Comparison of ENCODE assay signal across 23 cellular contexts in genomic region chrX:105228602-105229001, GRCh38. TPM values are rescaled to one million over a fixed set of nuclear protein-coding genes. Genes with fewer than 3 reads are reported as not detected.
DNase-seq lines count a peak whose midpoint lies in the region; ATAC-seq and TF ChIP-seq lines count a peak whose summit lies in the region.
"Had no signal": no experiment of that assay in that cellular context is flagged by ENCODE, and none has a peak within 500 bp of the region (broad histone marks: within the 10 kb centered on the region; RNA-seq: fewer than 3 reads in every experiment).

No MANE protein-coding gene starts in this region.

- ATAC-seq in WTC11: no peak
- ATAC-seq: HCT116 had no signal

- TF ChIP-seq CTCF in WTC11 (IDR thresholded peaks at IDR 0.05) (no peak), fibroblast of mammary gland (conservative IDR thresholded peaks at IDR 0.05; ENCODE audit: control insufficient read depth, insufficient read depth, low read depth, low read length) (no peak), neural progenitor cell (IDR thresholded peaks at IDR 0.05) (no peak)

- H3K4me2 ChIP-seq in BLaER1 (0 out of 2 replicates have a peak overlapping the region, but pooled peaks have one; percentile 7), neural progenitor cell (no peak overlapping the region)

- H3K9ac ChIP-seq in BLaER1 (no peak overlapping the region), neural progenitor cell (no peak overlapping the region)

- H3K27me3 ChIP-seq in BLaER1: no peaks in the 10 kb centered on the region
- no peaks in the 10 kb centered on the region for H3K27me3 ChIP-seq in neural progenitor cell
- H3K27me3 ChIP-seq: BE2C had no signal

- no peak overlapping the region for H3K4me3 ChIP-seq in BLaER1
- H3K4me3 ChIP-seq in fibroblast of mammary gland (ENCODE audit: control insufficient read depth, low read depth, low read length): no peak overlapping the region
- no peak overlapping the region for H3K4me3 ChIP-seq in neural progenitor cell

- no peaks in the 10 kb centered on the region for H3K79me2 ChIP-seq in neural progenitor cell (ENCODE audit: low read depth)

- no peak overlapping the region for H3K4me3 Mint-ChIP-seq in WTC11
- no peak overlapping the region for H3K4me3 Mint-ChIP-seq in neural progenitor cell
- H3K4me3 Mint-ChIP-seq: CD4-positive, alpha-beta T cell; HFFc6 had no signal

- H3K36me3 Mint-ChIP-seq in WTC11: no peaks in the 10 kb centered on the region
- H3K36me3 Mint-ChIP-seq in neural progenitor cell: no peaks in the 10 kb centered on the region

- DNase-seq in WTC11 (ENCODE audit: low spot score) (no peak), fibroblast of mammary gland (ENCODE audit: low read depth) (peak; percentile 38), NCI-H1105 (lab: John Stamatoyannopoulos, UW) (no peak), neural progenitor cell (ENCODE audit: low spot score) (no peak), NCI-H82 treated with DMSO at 0.1 percent for 48 hours (lab: John Stamatoyannopoulos, UW; ENCODE audit: unreplicated experiment) (no peak)
- DNase-seq: ACHN; BE2C; Caco-2; CD4-positive, alpha-beta T cell; DMS153; DMS79; GDM1; GOT3; H7; HFFc6; IMR-90 had no signal

- H3K9me3 ChIP-seq in BLaER1 (no peaks in the 10 kb centered on the region), neural progenitor cell (ENCODE audit: low read depth) (no peaks in the 10 kb centered on the region)
- H3K9me3 ChIP-seq: BE2C, Caco-2 had no signal

- no peaks in the 10 kb centered on the region for H3K36me3 ChIP-seq in BLaER1
- no peaks in the 10 kb centered on the region for H3K36me3 ChIP-seq in neural progenitor cell
- H3K36me3 ChIP-seq: BE2C had no signal

- H3F3A ChIP-seq in neural progenitor cell (ENCODE audit: low read depth): no peaks in the 10 kb centered on the region

- no peaks in the 10 kb centered on the region for H3K9me3 Mint-ChIP-seq in WTC11
- H3K9me3 Mint-ChIP-seq in neural progenitor cell: no peaks in the 10 kb centered on the region
- H3K9me3 Mint-ChIP-seq: CD4-positive, alpha-beta T cell; HFFc6 had no signal

- peaks cover 7% of the 10 kb centered on the region; the same call in 1 of the 2 replicates for H3K4me1 ChIP-seq in BLaER1
- H3K4me1 ChIP-seq in neural progenitor cell: no peaks in the 10 kb centered on the region
- H3K4me1 ChIP-seq: BE2C had no signal

- H3K4me1 Mint-ChIP-seq in WTC11 (peaks cover 24% of the 10 kb centered on the region), neural progenitor cell (no peaks in the 10 kb centered on the region)

- POLR2A ChIA-PET in WTC11 (lab: Charles Lee): no interaction called here

- H3K27ac ChIP-seq in BLaER1: no peak overlapping the region
- no peak overlapping the region for H3K27ac ChIP-seq in neural progenitor cell
- H3K27ac ChIP-seq: C4-2B, HL-60 had no signal

- CTCF ChIA-PET in WTC11 (lab: Charles Lee): no interaction called here

- no peaks in the 10 kb centered on the region for H3K27me3 Mint-ChIP-seq in WTC11 (ENCODE audit: low read depth)
- no peaks in the 10 kb centered on the region for H3K27me3 Mint-ChIP-seq in neural progenitor cell (ENCODE audit: insufficient read depth, low read depth)
- H3K27me3 Mint-ChIP-seq: CD4-positive, alpha-beta T cell had no signal

- H3K27ac Mint-ChIP-seq in WTC11 (peak overlapping the region; percentile 76), neural progenitor cell (no peak overlapping the region)
- H3K27ac Mint-ChIP-seq: CD4-positive, alpha-beta T cell; HFFc6 had no signal

- no peak overlapping the region for H2AFZ ChIP-seq in neural progenitor cell (replicated peaks)

- H4K20me1 ChIP-seq in BLaER1: no peaks in the 10 kb centered on the region
- no peaks in the 10 kb centered on the region for H4K20me1 ChIP-seq in neural progenitor cell (ENCODE audit: low read depth)

TF ChIP-seq in WTC11, 78 proteins besides CTCF, POLR2A, EP300 and RAD21:
- TF ChIP-seq ZNF416 (CRISPR knock-in tag; IDR thresholded peaks at IDR 0.05): no peak
- TF ChIP-seq ZNF396 (CRISPR knock-in tag; IDR thresholded peaks at IDR 0.05; ENCODE audit: borderline replicate concordance): no peak
- no peak for TF ChIP-seq ZNF232 (CRISPR knock-in tag; IDR thresholded peaks at IDR 0.05)
- TF ChIP-seq ZNF512 (CRISPR knock-in tag; IDR thresholded peaks at IDR 0.05; ENCODE audit: borderline replicate concordance): no peak
- TF ChIP-seq IRF2 (CRISPR knock-in tag; IDR thresholded peaks at IDR 0.05; ENCODE audit: borderline replicate concordance, low read depth): no peak
- no peak for TF ChIP-seq ZNF532 (CRISPR knock-in tag; IDR thresholded peaks at IDR 0.05; ENCODE audit: borderline replicate concordance)
- TF ChIP-seq TP53 (CRISPR knock-in tag; IDR thresholded peaks at IDR 0.05): no peak
- TF ChIP-seq SOX15 (CRISPR knock-in tag; IDR thresholded peaks at IDR 0.05): no peak
- TF ChIP-seq FOXP1 (CRISPR knock-in tag; IDR thresholded peaks at IDR 0.05; ENCODE audit: borderline replicate concordance): no peak
- TF ChIP-seq ZNF138 (CRISPR knock-in tag; conservative IDR thresholded peaks at IDR 0.05): no peak
- no peak for TF ChIP-seq EMX1 (CRISPR knock-in tag; IDR thresholded peaks at IDR 0.05)
- no peak for TF ChIP-seq ERG (CRISPR knock-in tag; IDR thresholded peaks at IDR 0.05)
- no peak for TF ChIP-seq JUN (CRISPR knock-in tag; IDR thresholded peaks at IDR 0.05)
- no peak for TF ChIP-seq NR2C2 (CRISPR knock-in tag; IDR thresholded peaks at IDR 0.05)
- TF ChIP-seq ZNF671 (CRISPR knock-in tag; IDR thresholded peaks at IDR 0.05): no peak

RNA-seq across cellular contexts. Expression of gene TEX13A, which starts 8.1 kb away (rescaled TPM):
- 0.17 TPM in 1 of 3 replicates, not detected in the others for total RNA-seq in WTC11 (2021)
- total RNA-seq in neural progenitor cell (ENCODE audit: low replicate concordance): not detected in 2 replicates
- total RNA-seq: A172; Caco-2; CD4-positive, alpha-beta T cell; Daoy; H7; HFFc6; HT1080; IMR-90 had no signal
